Comparison of ENCODE assay signal across 19 cellular contexts in the genomic region with DNA sequence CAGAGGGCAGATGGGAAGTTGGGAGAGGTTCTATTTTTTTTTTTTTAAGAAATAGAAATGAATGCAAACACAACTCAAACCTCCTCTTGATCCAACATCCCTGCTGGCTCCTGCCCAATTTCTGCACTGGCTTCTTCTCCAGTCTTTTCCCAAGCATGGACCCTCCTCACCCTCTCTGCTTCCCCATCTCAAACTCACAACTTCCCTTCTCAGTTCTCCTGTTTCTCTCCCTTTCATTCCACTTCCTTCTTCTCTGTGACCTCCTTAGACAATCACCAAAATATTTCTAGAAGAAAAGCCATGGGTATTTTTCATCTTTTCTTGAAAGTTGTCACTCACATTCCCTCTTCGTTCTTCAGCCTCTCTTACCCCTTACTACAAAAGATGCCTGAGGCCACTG.
DNase-seq lines count a peak whose midpoint lies in the region; ATAC-seq and TF ChIP-seq lines count a peak whose summit lies in the region.
"Had no signal": no experiment of that assay in that cellular context is flagged by ENCODE, and none has a peak within 500 bp of the region (broad histone marks: within the 10 kb centered on the region; RNA-seq: fewer than 3 reads in every experiment).

No MANE protein-coding gene starts in this region.

- H4K20me1 ChIP-seq in BLaER1, result no peaks in the 10 kb centered on the region
- no peaks in the 10 kb centered on the region for H4K20me1 ChIP-seq in OCI-LY7 (ENCODE audit: insufficient read depth, low read length)

- H3K36me3 Mint-ChIP-seq in naive B cell, result no peaks in the 10 kb centered on the region
- H3K36me3 Mint-ChIP-seq: CD4-positive, CD25-positive, alpha-beta regulatory T cell; T-cell had no signal

- peak overlapping the region in 6 of 8 donors; percentile 1 to 68 (median 52) for H3K4me3 Mint-ChIP-seq in naive B cell
- H3K4me3 Mint-ChIP-seq: CD4-positive, CD25-positive, alpha-beta regulatory T cell; T-cell had no signal

- H3K27me3 Mint-ChIP-seq in naive B cell, result no peaks in the 10 kb centered on the region

- DNase-seq in CD1c-positive myeloid dendritic cell (ENCODE audit: extremely low spot score), result peak; percentile 8
- DNase-seq in OCI-LY7 (ENCODE audit: low spot score), result no peak
- no peak for DNase-seq in naive B cell
- no peak for DNase-seq in psoas muscle
- no peak for DNase-seq in lower lobe of right lung
- DNase-seq in NCI-H1436 (lab: John Stamatoyannopoulos, UW), result no peak
- DNase-seq: CD4-positive, CD25-positive, alpha-beta regulatory T cell; Kasumi-1; NCI-H1694 treated with DMSO at 0.1 percent for 48 hours; NCI-H446 treated with DMSO at 0.1 percent for 48 hours; NCI-H526; NCI-H82; NK-92 treated with Interleukin-12 subunit alpha and Interleukin-12 subunit beta, amount 100 ng/mL, for 24 hours; SHP77; T-cell had no signal

- no TSS peak for BruUV-seq in OCI-LY7 (replicated peaks; lab: Mats Ljungman, UMichigan)

- ATAC-seq in naive B cell (ENCODE audit: low read depth in 2 of 2) (no peak), psoas muscle (no peak), lower lobe of right lung (no peak)
- ATAC-seq: Panc1, T-cell had no signal

- H3K27ac ChIP-seq in BLaER1 (no peak overlapping the region), OCI-LY7 (ENCODE audit: low read depth, low read length, poor library complexity, severe bottlenecking) (peak overlapping the region; percentile 84), psoas muscle (no peak overlapping the region), lower lobe of right lung (no peak overlapping the region)
- H3K27ac ChIP-seq: HL-60, RWPE1 had no signal

- H3K27me3 ChIP-seq in BLaER1 (no peaks in the 10 kb centered on the region), psoas muscle (ENCODE audit: insufficient read depth in 3 of 3, low read length in 2 of 3) (peaks cover 0 to 15% (median 0%) of the 10 kb centered on the region in 3 donors), lower lobe of right lung (ENCODE audit: low read depth) (no peaks in the 10 kb centered on the region)

- peaks cover 60% of the 10 kb centered on the region for H3K4me1 ChIP-seq in BLaER1
- peaks cover 81% of the 10 kb centered on the region for H3K4me1 ChIP-seq in OCI-LY7 (ENCODE audit: insufficient read depth, low read length, poor library complexity, severe bottlenecking)
- H3K4me1 ChIP-seq in psoas muscle, result no peaks in the 10 kb centered on the region
- no peaks in the 10 kb centered on the region for H3K4me1 ChIP-seq in lower lobe of right lung

- H3K36me3 ChIP-seq in BLaER1 (no peaks in the 10 kb centered on the region), OCI-LY7 (ENCODE audit: insufficient read depth, low read length) (no peaks in the 10 kb centered on the region), psoas muscle (ENCODE audit: insufficient read depth in 1 of 2, low read depth in 1 of 2) (no peaks in the 10 kb centered on the region), lower lobe of right lung (no peaks in the 10 kb centered on the region)

- H3K9me3 ChIP-seq in BLaER1 (no peaks in the 10 kb centered on the region), OCI-LY7 (ENCODE audit: low read length) (0 out of 2 replicates have a peak, but pooled peaks cover 4% of the 10 kb centered on the region), psoas muscle (no peaks in the 10 kb centered on the region), lower lobe of right lung (no peaks in the 10 kb centered on the region)

- no peak overlapping the region for H3K4me3 ChIP-seq in BLaER1
- H3K4me3 ChIP-seq in OCI-LY7 (ENCODE audit: low read depth, low read length, poor library complexity, severe bottlenecking), result no peak overlapping the region
- no peak overlapping the region for H3K4me3 ChIP-seq in psoas muscle
- H3K4me3 ChIP-seq in lower lobe of right lung, result no peak overlapping the region

- H3K4me1 Mint-ChIP-seq in naive B cell, result peaks cover 60 to 80% (median 77%) of the 10 kb centered on the region in 3 donors

- H3K9me3 Mint-ChIP-seq in naive B cell, result peaks cover 0 to 3% (median 0%) of the 10 kb centered on the region in 7 donors
- H3K9me3 Mint-ChIP-seq: CD4-positive, CD25-positive, alpha-beta regulatory T cell; T-cell had no signal

- H3K27ac Mint-ChIP-seq in naive B cell, result peak overlapping the region; percentile 1 to 94 (median 78)
- H3K27ac Mint-ChIP-seq: CD4-positive, CD25-positive, alpha-beta regulatory T cell; T-cell had no signal

- no peaks in the 10 kb centered on the region; the same call in 1 of the 2 replicates for H3K79me2 ChIP-seq in OCI-LY7 (ENCODE audit: insufficient read depth, low read depth, low read length)

- 42 to 72% (median 43%) methylated on average over 1 of the region's 1 CpG for WGBS in psoas muscle, 3 donors

- POLR2A ChIA-PET in OCI-LY7 (lab: Charles Lee), result interaction anchor here (0.6 to 1.6 kb wide), 5 partner anchors 9 to 166 kb away, joined by 3 to 5 read pairs (median 3); no protein-coding TSS in a partner anchor

- no peak overlapping the region for H3K9ac ChIP-seq in BLaER1

- intact Hi-C loops in OCI-LY7 (cut with micrococcal nuclease; ENCODE audit: unreplicated experiment) (loop anchor here (5.0 kb wide), 1 partner anchor 138 kb away; no protein-coding TSS in a partner anchor), psoas muscle (cut with DNase I) (no loop called here), lower lobe of right lung (cut with DNase I) (no loop called here)

- TF ChIP-seq CTCF in OCI-LY7 (conservative IDR thresholded peaks at IDR 0.05; ENCODE audit: low read length), result no peak
- no peak for TF ChIP-seq CTCF in psoas muscle (IDR thresholded peaks at IDR 0.05)
- TF ChIP-seq CTCF in lower lobe of right lung (IDR thresholded peaks at IDR 0.05), result no peak

- peak overlapping the region; percentile 10; the same call in 1 of the 2 replicates for H2AFZ ChIP-seq in OCI-LY7 (ENCODE audit: low read length)

- H3K9me2 ChIP-seq in OCI-LY7 (ENCODE audit: insufficient read depth, low read length), result no peaks in the 10 kb centered on the region

- peak overlapping the region; percentile 13; the same call in 1 of the 2 replicates for H3K4me2 ChIP-seq in BLaER1
- H3K4me2 ChIP-seq in OCI-LY7 (ENCODE audit: low read length), result peak overlapping the region; percentile 21

- CTCF ChIA-PET in OCI-LY7 (lab: Charles Lee; ENCODE audit: unreplicated experiment), result no interaction called here
